In genomic region chr22:25404923-25405853, GRCh38 we compare ENCODE assay signal across 8 cellular contexts.
DNase-seq lines count a peak whose midpoint lies in the region; ATAC-seq and TF ChIP-seq lines count a peak whose summit lies in the region.

No MANE protein-coding gene starts in this region.

- peaks cover 26% of the 10 kb centered on the region for H3K4me1 Mint-ChIP-seq in T-helper 1 cell treated with Interleukin-12 subunit alpha and Interleukin-12 subunit beta and Interleukin-4 antibody, amounts not matched to agents 30 μg/mL and 1 μg/mL, for 36 hours (ENCODE audit: low read depth)

- peak overlapping the region; percentile 81 for H3K4me3 Mint-ChIP-seq in T-helper 1 cell treated with Interleukin-12 subunit alpha and Interleukin-12 subunit beta and Interleukin-4 antibody, amounts not matched to agents 30 μg/mL and 1 μg/mL, for 36 hours

- peaks cover 6% of the 10 kb centered on the region for H3K36me3 Mint-ChIP-seq in T-helper 1 cell treated with Interleukin-12 subunit alpha and Interleukin-12 subunit beta and Interleukin-4 antibody, amounts not matched to agents 30 μg/mL and 1 μg/mL, for 36 hours (ENCODE audit: low read depth)

- TF ChIP-seq POLR2A in vagina (IDR thresholded peaks at IDR 0.05): peak in 1 of 2 donors; percentile 79

- intact Hi-C loops in vagina (cut with DNase I): no loop called here

- H3K27ac Mint-ChIP-seq in T-helper 1 cell treated with Interleukin-12 subunit alpha and Interleukin-12 subunit beta and Interleukin-4 antibody, amounts not matched to agents 30 μg/mL and 1 μg/mL, for 36 hours: peak overlapping the region; percentile 45

- H3K9me3 Mint-ChIP-seq in T-helper 1 cell treated with Interleukin-12 subunit alpha and Interleukin-12 subunit beta and Interleukin-4 antibody, amounts not matched to agents 30 μg/mL and 1 μg/mL, for 36 hours: no peaks in the 10 kb centered on the region

- H3K36me3 ChIP-seq in right atrium auricular region: no peaks in the 10 kb centered on the region
- no peaks in the 10 kb centered on the region for H3K36me3 ChIP-seq in vagina

- peak; percentile 38 for ATAC-seq in HG03520 (IDR thresholded peaks at IDR 0.05; ENCODE audit: unreplicated experiment)

- no peaks in the 10 kb centered on the region for H3K27me3 Mint-ChIP-seq in T-helper 1 cell treated with Interleukin-12 subunit alpha and Interleukin-12 subunit beta and Interleukin-4 antibody, amounts not matched to agents 30 μg/mL and 1 μg/mL, for 36 hours (ENCODE audit: low read depth)

- H3K4me3 ChIP-seq in right atrium auricular region (peak overlapping the region; percentile 67 to 80), vagina (peak overlapping the region; percentile 66 to 80)

- no peaks in the 10 kb centered on the region for H3K27me3 ChIP-seq in right atrium auricular region
- no peaks in the 10 kb centered on the region for H3K27me3 ChIP-seq in vagina

- H3K27ac ChIP-seq in right atrium auricular region (peak overlapping the region; percentile 83 to 89), vagina (peak overlapping the region; percentile 95)

- TF ChIP-seq CTCF in right atrium auricular region (IDR thresholded peaks at IDR 0.05) (no peak), vagina (IDR thresholded peaks at IDR 0.05) (no peak)

- DNase-seq in NCI-H524 (lab: John Stamatoyannopoulos, UW): peak; percentile 4 to 44
- DNase-seq in NCI-H524 treated with DMSO at 0.1 percent for 48 hours (lab: John Stamatoyannopoulos, UW): no peak
- peak; percentile 19 for DNase-seq in amniotic stem cell (lab: John Stamatoyannopoulos, UW)
- DNase-seq in right atrium auricular region (ENCODE audit: low spot score): peak; percentile 74
- DNase-seq in putamen (ENCODE audit: low spot score): peak; percentile 65
- no peak for DNase-seq in vagina (ENCODE audit: extremely low spot score in 2 of 2)

- H3K9me3 ChIP-seq in right atrium auricular region (no peaks in the 10 kb centered on the region), vagina (no peaks in the 10 kb centered on the region)

- H3K4me1 ChIP-seq in right atrium auricular region (peaks cover 0 to 50% of the 10 kb centered on the region in 2 donors), vagina (peaks cover 46% of the 10 kb centered on the region)

Comparison
In these comparisons a context has a peak if more than half of its experiments do, and no peak if none do; other contexts are left out.
1. DNase-seq: peak in NCI-H524 (2 of 2), amniotic stem cell (single experiment), right atrium auricular region (single experiment) and putamen (single experiment); none in NCI-H524 treated with DMSO at 0.1 percent for 48 hours (single experiment) and vagina (0 of 2).